1 cellular context compared by ENCODE assay signal in genomic region chrX:68557126-68557525, GRCh38.
A peak's percentile ranks its signal among the peaks of the same experiment; 100 is the strongest.
TF ChIP-seq lines count a peak whose summit lies in the region.

No MANE protein-coding gene starts in this region.

TF ChIP-seq in HEK293, 187 proteins besides CTCF, POLR2A, EP300 and RAD21 (continued from another document):
- peak; percentile 50; the same call in 1 of the 2 replicates for TF ChIP-seq ZNF580 (tag by site-specific recombination; IDR thresholded peaks at IDR 0.05)
- peak; percentile 93 for TF ChIP-seq ZNF202 (tag by site-specific recombination; IDR thresholded peaks at IDR 0.05; ENCODE audit: borderline replicate concordance)
- TF ChIP-seq ZNF791 (tag by site-specific recombination; IDR thresholded peaks at IDR 0.05): peak; percentile 64; the same call in 1 of the 2 replicates
- peak; percentile 37; the same call in 1 of the 2 replicates for TF ChIP-seq REST (tag by site-specific recombination; IDR thresholded peaks at IDR 0.05)
- peak; percentile 86 for TF ChIP-seq ZNF140 (tag by site-specific recombination; IDR thresholded peaks at IDR 0.05)
- 0 out of 2 replicates have a peak, but pooled peaks have one; percentile 42 for TF ChIP-seq ZNF404 (tag by site-specific recombination; IDR thresholded peaks at IDR 0.05)
- TF ChIP-seq ZNF426 (tag by site-specific recombination; IDR thresholded peaks at IDR 0.05): peak; percentile 89
- peak; percentile 65 for TF ChIP-seq ZNF266 (tag by site-specific recombination; IDR thresholded peaks at IDR 0.05; ENCODE audit: low read depth)
- TF ChIP-seq ZNF514 (tag by site-specific recombination; IDR thresholded peaks at IDR 0.05): 0 out of 2 replicates have a peak, but pooled peaks have one; percentile 16
- TF ChIP-seq KLF7 (tag by site-specific recombination; IDR thresholded peaks at IDR 0.05; ENCODE audit: borderline replicate concordance): peak; percentile 53; the same call in 1 of the 2 replicates
- TF ChIP-seq ZNF530 (tag by site-specific recombination; IDR thresholded peaks at IDR 0.05; ENCODE audit: low read depth): 0 out of 2 replicates have a peak, but pooled peaks have one; percentile 64
